ENCODE assay signal across 1 cellular context in genomic region chr13:32455594-32455903, GRCh38.
TF ChIP-seq lines count a peak whose summit lies in the region.

No MANE protein-coding gene starts in this region.

TF ChIP-seq in HepG2, 621 proteins besides CTCF, POLR2A, EP300 and RAD21 (continued from another document and continues in another):
- TF ChIP-seq ZNF687 (CRISPR knock-in tag; IDR thresholded peaks at IDR 0.05) = peak; percentile 83
- TF ChIP-seq ZNF451 (CRISPR knock-in tag; IDR thresholded peaks at IDR 0.05) = no peak
- TF ChIP-seq ARNT (IDR thresholded peaks at IDR 0.05) = no peak
- TF ChIP-seq TAF1 (CRISPR knock-in tag; IDR thresholded peaks at IDR 0.05) = no peak
- TF ChIP-seq ZSCAN21 (CRISPR knock-in tag; IDR thresholded peaks at IDR 0.05; ENCODE audit: borderline replicate concordance) = no peak
- no peak for TF ChIP-seq ZFP41 (CRISPR knock-in tag; IDR thresholded peaks at IDR 0.05; ENCODE audit: borderline replicate concordance)
- TF ChIP-seq NFKB2 (CRISPR knock-in tag; IDR thresholded peaks at IDR 0.05; ENCODE audit: borderline replicate concordance) = no peak
- no peak for TF ChIP-seq ZNF414 (CRISPR knock-in tag; IDR thresholded peaks at IDR 0.05)
- no peak for TF ChIP-seq ZNF549 (CRISPR knock-in tag; IDR thresholded peaks at IDR 0.05)
- TF ChIP-seq ZNF383 (CRISPR knock-in tag; IDR thresholded peaks at IDR 0.05; ENCODE audit: borderline replicate concordance) = no peak
- TF ChIP-seq THAP11 (CRISPR knock-in tag; IDR thresholded peaks at IDR 0.05) = no peak
- no peak for TF ChIP-seq NFE2L2 (IDR thresholded peaks at IDR 0.05; ENCODE audit: low read length)
- TF ChIP-seq FUBP1 (CRISPR knock-in tag; IDR thresholded peaks at IDR 0.05; ENCODE audit: borderline replicate concordance) = 0 out of 2 replicates have a peak, but pooled peaks have one; percentile 15
- no peak for TF ChIP-seq ZBED4 (CRISPR knock-in tag; IDR thresholded peaks at IDR 0.05; ENCODE audit: borderline replicate concordance)
- TF ChIP-seq ZNF367 (CRISPR knock-in tag; IDR thresholded peaks at IDR 0.05; ENCODE audit: borderline replicate concordance) = no peak
- TF ChIP-seq ZMYM3 (CRISPR knock-in tag; IDR thresholded peaks at IDR 0.05) = peak; percentile 3; the same call in 1 of the 2 replicates
- no peak for TF ChIP-seq ZMAT3 (CRISPR knock-in tag; conservative IDR thresholded peaks at IDR 0.05)
- no peak for TF ChIP-seq ZNF576 (CRISPR knock-in tag; IDR thresholded peaks at IDR 0.05)
- TF ChIP-seq RBFOX2 (IDR thresholded peaks at IDR 0.05; ENCODE audit: low read depth, low read length) = no peak
- TF ChIP-seq DMAP1 (CRISPR knock-in tag; IDR thresholded peaks at IDR 0.05) = 0 out of 2 replicates have a peak, but pooled peaks have one; percentile 6
- no peak for TF ChIP-seq ZNF484 (CRISPR knock-in tag; IDR thresholded peaks at IDR 0.05; ENCODE audit: borderline replicate concordance, low read depth)
- TF ChIP-seq PATZ1 (CRISPR knock-in tag; IDR thresholded peaks at IDR 0.05) = no peak
- TF ChIP-seq ELF1 (CRISPR knock-in tag; IDR thresholded peaks at IDR 0.05) = no peak
- no peak for TF ChIP-seq ZNF292 (CRISPR knock-in tag; IDR thresholded peaks at IDR 0.05; ENCODE audit: borderline replicate concordance, low read depth)
- TF ChIP-seq ZKSCAN8 (CRISPR knock-in tag; IDR thresholded peaks at IDR 0.05; ENCODE audit: borderline replicate concordance) = no peak
- TF ChIP-seq ZNF670 (CRISPR knock-in tag; IDR thresholded peaks at IDR 0.05; ENCODE audit: borderline replicate concordance) = no peak
- TF ChIP-seq CEBPG (CRISPR knock-in tag; IDR thresholded peaks at IDR 0.05) = no peak
- peak; percentile 9; the same call in 1 of the 2 replicates for TF ChIP-seq ZNF563 (CRISPR knock-in tag; IDR thresholded peaks at IDR 0.05)
- TF ChIP-seq CERS6 (CRISPR knock-in tag; IDR thresholded peaks at IDR 0.05) = no peak
- no peak for TF ChIP-seq NR2C2 (CRISPR knock-in tag; IDR thresholded peaks at IDR 0.05; ENCODE audit: borderline replicate concordance)
- TF ChIP-seq U2AF2 (IDR thresholded peaks at IDR 0.05; ENCODE audit: low read depth, low read length) = no peak
- TF ChIP-seq CBX5 (CRISPR knock-in tag; IDR thresholded peaks at IDR 0.05; ENCODE audit: borderline replicate concordance) = no peak
- no peak for TF ChIP-seq ZNF761 (CRISPR knock-in tag; conservative IDR thresholded peaks at IDR 0.05)
- TF ChIP-seq DZIP1 (CRISPR knock-in tag; IDR thresholded peaks at IDR 0.05) = no peak
- no peak for TF ChIP-seq ZFAT (CRISPR knock-in tag; conservative IDR thresholded peaks at IDR 0.05)
- TF ChIP-seq ZNF235 (CRISPR knock-in tag; IDR thresholded peaks at IDR 0.05; ENCODE audit: borderline replicate concordance) = 0 out of 2 replicates have a peak, but pooled peaks have one; percentile 37
- TF ChIP-seq ZNF10 (CRISPR knock-in tag; IDR thresholded peaks at IDR 0.05; ENCODE audit: borderline replicate concordance, low read depth) = no peak
- no peak for TF ChIP-seq STAT5B (CRISPR knock-in tag; IDR thresholded peaks at IDR 0.05)
- no peak; the same call in 1 of the 2 replicates for TF ChIP-seq ZNF558 (CRISPR knock-in tag; IDR thresholded peaks at IDR 0.05; ENCODE audit: borderline replicate concordance)
- TF ChIP-seq CEBPZ (IDR thresholded peaks at IDR 0.05; ENCODE audit: low read length) = no peak
